In the genomic region with DNA sequence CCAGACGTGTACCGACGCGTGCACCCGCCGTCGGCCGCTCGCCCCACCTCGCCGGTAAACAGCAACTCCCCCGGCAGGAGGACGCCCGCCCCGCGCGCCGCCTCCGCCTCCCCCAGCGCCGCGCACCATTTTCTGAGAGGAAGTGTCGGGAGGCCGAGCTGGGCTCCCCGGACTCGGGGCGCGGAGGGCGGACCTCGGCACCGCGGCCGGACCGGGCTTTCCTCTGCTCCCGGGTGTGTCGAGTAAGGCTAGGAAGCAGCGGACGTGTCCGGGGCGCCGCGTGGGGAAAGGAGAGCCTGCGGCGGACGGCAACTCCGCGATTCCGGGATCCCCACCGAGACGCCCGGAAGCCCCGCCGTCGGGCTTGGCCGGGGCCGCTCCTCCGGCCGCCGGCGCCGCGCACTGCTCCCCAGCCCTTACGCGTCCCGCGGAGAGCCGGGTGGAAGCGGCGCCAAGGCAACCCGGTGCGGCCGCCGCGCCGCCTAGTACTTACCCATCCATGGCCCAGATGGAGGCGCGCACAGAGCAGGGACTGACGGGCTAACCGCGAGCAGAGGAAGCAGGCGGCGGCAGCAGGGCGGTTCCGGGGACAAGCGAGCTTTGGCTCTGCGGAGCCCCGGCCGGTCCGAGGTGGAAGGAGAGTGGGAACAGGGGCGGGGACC, we compare ENCODE assay signal across 8 cellular contexts. TPM values are rescaled to one million over a fixed set of nuclear protein-coding genes. Genes with fewer than 3 reads are reported as not detected.
DNase-seq lines count a peak whose midpoint lies in the region; ATAC-seq, FAIRE-seq and TF ChIP-seq lines count a peak whose summit lies in the region.

A gene with protein sequence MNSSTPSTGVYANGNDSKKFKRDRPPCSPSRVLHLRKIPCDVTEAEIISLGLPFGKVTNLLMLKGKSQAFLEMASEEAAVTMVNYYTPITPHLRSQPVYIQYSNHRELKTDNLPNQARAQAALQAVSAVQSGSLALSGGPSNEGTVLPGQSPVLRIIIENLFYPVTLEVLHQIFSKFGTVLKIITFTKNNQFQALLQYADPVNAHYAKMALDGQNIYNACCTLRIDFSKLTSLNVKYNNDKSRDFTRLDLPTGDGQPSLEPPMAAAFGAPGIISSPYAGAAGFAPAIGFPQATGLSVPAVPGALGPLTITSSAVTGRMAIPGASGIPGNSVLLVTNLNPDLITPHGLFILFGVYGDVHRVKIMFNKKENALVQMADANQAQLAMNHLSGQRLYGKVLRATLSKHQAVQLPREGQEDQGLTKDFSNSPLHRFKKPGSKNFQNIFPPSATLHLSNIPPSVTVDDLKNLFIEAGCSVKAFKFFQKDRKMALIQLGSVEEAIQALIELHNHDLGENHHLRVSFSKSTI (minus strand): TSS at position 643 of the 662 bp plus-strand sequence. CDS start 35,754 bp downstream, outside the sequence.

- FAIRE-seq in H54 (lab: Jason Lieb, UNC) = no peak

- H3K9me3 Mint-ChIP-seq in T-helper 1 cell treated with Interleukin-12 subunit alpha and Interleukin-12 subunit beta and Interleukin-4 antibody, amounts not matched to agents 30 μg/mL and 1 μg/mL, for 36 hours = no peaks in the 10 kb centered on the region

- peaks cover 9% of the 10 kb centered on the region for H3K36me3 Mint-ChIP-seq in T-helper 1 cell treated with Interleukin-12 subunit alpha and Interleukin-12 subunit beta and Interleukin-4 antibody, amounts not matched to agents 30 μg/mL and 1 μg/mL, for 36 hours (ENCODE audit: low read depth)

- no peaks in the 10 kb centered on the region for H3K27me3 Mint-ChIP-seq in T-helper 1 cell treated with Interleukin-12 subunit alpha and Interleukin-12 subunit beta and Interleukin-4 antibody, amounts not matched to agents 30 μg/mL and 1 μg/mL, for 36 hours (ENCODE audit: low read depth)

- intact Hi-C loops in right cardiac atrium (cut with DNase I) = loop anchor here in 1 of 4 donors (10.0 kb wide), 1 partner anchor 238 kb away; no protein-coding TSS in a partner anchor

- ATAC-seq in right cardiac atrium = peak; percentile 83 to 86

- DNase-seq in GM04504 (ENCODE audit: low read depth) = peak; percentile 44
- peak; percentile 50 for DNase-seq in H54 (ENCODE audit: insufficient read length, low spot score)
- DNase-seq in M059J (ENCODE audit: low read depth) = peak; percentile 84
- peak in 42 of 58 donors; percentile 18 to 76 (median 51) for DNase-seq in anterior cingulate cortex (lab: John Stamatoyannopoulos, UW)
- DNase-seq in right cardiac atrium = peak; percentile 81 to 92 (median 91)
- peak; percentile 94 for DNase-seq in retina
- no peak for DNase-seq in GF-D8 (lab: John Stamatoyannopoulos, UW)

- under 1% methylated on average over 90 of the region's 90 CpGs for WGBS in right cardiac atrium

- peak within 1 kb of the TSS; percentile 96 for H3K27ac Mint-ChIP-seq in T-helper 1 cell treated with Interleukin-12 subunit alpha and Interleukin-12 subunit beta and Interleukin-4 antibody, amounts not matched to agents 30 μg/mL and 1 μg/mL, for 36 hours

- H3K4me3 Mint-ChIP-seq in T-helper 1 cell treated with Interleukin-12 subunit alpha and Interleukin-12 subunit beta and Interleukin-4 antibody, amounts not matched to agents 30 μg/mL and 1 μg/mL, for 36 hours = peak within 1 kb of the TSS; percentile 92

- no peaks in the 10 kb centered on the region for H3K27me3 ChIP-seq in right cardiac atrium (ENCODE audit: control insufficient read depth, insufficient read depth)

- peak; percentile 81 for TF ChIP-seq POLR2A in H54 (IDR thresholded peaks at IDR 0.05; ENCODE audit: low read depth, low read length)

- peak within 1 kb of the TSS; percentile 100 for H3K27ac ChIP-seq in right cardiac atrium (ENCODE audit: low read length)

- H3K4me1 Mint-ChIP-seq in T-helper 1 cell treated with Interleukin-12 subunit alpha and Interleukin-12 subunit beta and Interleukin-4 antibody, amounts not matched to agents 30 μg/mL and 1 μg/mL, for 36 hours (ENCODE audit: low read depth) = peaks cover 37% of the 10 kb centered on the region

- H3K4me1 ChIP-seq in right cardiac atrium (ENCODE audit: control insufficient read depth, insufficient read depth, low read length) = peaks cover 2% of the 10 kb centered on the region

- peak within 1 kb of the TSS; percentile 93 for H3K4me3 ChIP-seq in right cardiac atrium (ENCODE audit: low read length)

- no peaks in the 10 kb centered on the region for H3K9me3 ChIP-seq in right cardiac atrium (ENCODE audit: control insufficient read depth, low read length)

RNA-seq across cellular contexts. Expression of the gene that starts here (rescaled TPM):
- 36.9 and 49.1 TPM in 2 replicates for total RNA-seq in M059J (2014; rRNA removed; shearing (Covaris generic))
- 10 to 100 TPM; 15.1 to 19.6 (median 17.3) TPM for total RNA-seq in right cardiac atrium
- 4.4 TPM for polyA plus RNA-seq in right cardiac atrium
